6 cellular contexts compared by ENCODE assay signal in the genomic region with DNA sequence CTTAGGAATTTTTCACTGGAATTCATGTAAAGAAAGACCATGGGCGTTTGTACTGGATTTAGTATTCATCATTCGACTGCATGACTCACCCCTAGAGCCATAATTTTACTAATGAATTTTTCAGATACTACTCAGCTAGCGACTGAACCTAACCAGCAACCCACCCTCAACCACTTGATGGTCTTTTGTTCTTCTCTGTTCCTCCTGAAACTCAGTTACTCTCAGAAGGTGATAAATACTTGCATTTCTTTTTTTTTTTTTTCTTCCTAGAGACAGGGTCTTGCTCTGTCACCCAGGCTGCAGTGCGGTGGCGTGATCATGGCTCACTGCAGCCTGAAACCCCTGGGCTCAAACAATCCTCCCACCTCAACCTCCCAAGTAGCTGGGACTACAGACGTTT.
A peak's percentile ranks its signal among the peaks of the same experiment; 100 is the strongest.
DNase-seq lines count a peak whose midpoint lies in the region; ATAC-seq, FAIRE-seq and TF ChIP-seq lines count a peak whose summit lies in the region.
"Not testable (repeated sequence)": the region's sequence is repeated elsewhere in the genome, so short reads cannot be mapped to it uniquely, and the experiment has no call there.

No MANE protein-coding gene starts in this region.

- H3K4me1 ChIP-seq in OCI-LY7 (ENCODE audit: insufficient read depth, low read length, poor library complexity, severe bottlenecking) = peaks cover 79% of the 10 kb centered on the region

- CTCF ChIA-PET in GM10248 (lab: Yijun Ruan, JAX) = interaction anchor here (0.6 to 1.7 kb wide), 5 partner anchors 10 to 1490 kb away, joined by 3 to 5 read pairs (median 3); no protein-coding TSS in a partner anchor
- CTCF ChIA-PET in OCI-LY7 (lab: Charles Lee; ENCODE audit: unreplicated experiment) = not testable (repeated sequence)

- not testable (repeated sequence) for H3K4me2 ChIP-seq in OCI-LY7 (ENCODE audit: low read length)

- H3K9me3 ChIP-seq in OCI-LY7 (ENCODE audit: low read length) = peaks cover 12% of the 10 kb centered on the region; the same call in 1 of the 2 replicates

- not testable (repeated sequence) for H2AFZ ChIP-seq in OCI-LY7 (ENCODE audit: low read length)

- POLR2A ChIA-PET in GM10248 (lab: Yijun Ruan, JAX) = not testable (repeated sequence)
- POLR2A ChIA-PET in OCI-LY7 (lab: Charles Lee) = interaction anchor here (0.7 to 2.1 kb wide), 3 partner anchors 8 to 25 kb away, joined by 3 to 7 read pairs (median 5); no protein-coding TSS in a partner anchor

- H3K9me3 Mint-ChIP-seq in stimulated activated naive B cell treated with anti-CD40 and anti-IgM and Interleukin-4, amounts not matched to agents 10 μg/mL and 1 μg/mL and 100 μg/mL, for 72 hours = not testable (repeated sequence)

- not testable (repeated sequence) for H3K36me3 Mint-ChIP-seq in stimulated activated naive B cell treated with anti-CD40 and anti-IgM and Interleukin-4, amounts not matched to agents 10 μg/mL and 1 μg/mL and 100 μg/mL, for 72 hours

- H3K27me3 Mint-ChIP-seq in stimulated activated naive B cell treated with anti-CD40 and anti-IgM and Interleukin-4, amounts not matched to agents 10 μg/mL and 1 μg/mL and 100 μg/mL, for 72 hours = not testable (repeated sequence)

- peak; percentile 21 for DNase-seq in GM10248 (ENCODE audit: extremely low spot score)
- peak; percentile 3 for DNase-seq in GM12891 (ENCODE audit: insufficient read length, low spot score)
- peak; percentile 18 for DNase-seq in GM20000 (ENCODE audit: low spot score)
- not testable (repeated sequence) for DNase-seq in OCI-LY7 (ENCODE audit: low spot score); stimulated activated naive B cell treated with anti-CD40 and anti-IgM and Interleukin-4, amounts not matched to agents 10 μg/mL and 1 μg/mL and 100 μg/mL, for 72 hours

- TF ChIP-seq CTCF in GM10248 (IDR thresholded peaks at IDR 0.05; ENCODE audit: control extremely low read depth, extremely low read depth, low read depth, missing control alignments); GM20000 (IDR thresholded peaks at IDR 0.05; ENCODE audit: extremely low read depth, missing control alignments); OCI-LY7 (conservative IDR thresholded peaks at IDR 0.05; ENCODE audit: low read length): not testable (repeated sequence)

- H3K4me3 Mint-ChIP-seq in stimulated activated naive B cell treated with anti-CD40 and anti-IgM and Interleukin-4, amounts not matched to agents 10 μg/mL and 1 μg/mL and 100 μg/mL, for 72 hours = not testable (repeated sequence)

- intact Hi-C loops in OCI-LY7 (cut with micrococcal nuclease; ENCODE audit: unreplicated experiment) = not testable (repeated sequence)

- not testable (repeated sequence) for FAIRE-seq in GM12891 (lab: Jason Lieb, UNC)

- H3K9me2 ChIP-seq in OCI-LY7 (ENCODE audit: insufficient read depth, low read length) = not testable (repeated sequence)

- peak; percentile 53 for ATAC-seq in HG03159 (IDR thresholded peaks at IDR 0.05; ENCODE audit: unreplicated experiment)
- ATAC-seq in stimulated activated naive B cell treated with anti-CD40 and anti-IgM and Interleukin-4, amounts not matched to agents 10 μg/mL and 1 μg/mL and 100 μg/mL, for 72 hours (replicated peaks) = peak; percentile 64 to 68

- not testable (repeated sequence) for H3K4me3 ChIP-seq in OCI-LY7 (ENCODE audit: low read depth, low read length, poor library complexity, severe bottlenecking)

- peak overlapping the region; percentile 97 for H3K27ac ChIP-seq in OCI-LY7 (ENCODE audit: low read depth, low read length, poor library complexity, severe bottlenecking)

- not testable (repeated sequence) for TF ChIP-seq POLR2A in GM12891 (IDR thresholded peaks at IDR 0.05; ENCODE audit: low read depth, low read length)

- BruUV-seq in OCI-LY7 (replicated peaks; lab: Mats Ljungman, UMichigan) = not testable (repeated sequence)

- H3K4me1 Mint-ChIP-seq in stimulated activated naive B cell treated with anti-CD40 and anti-IgM and Interleukin-4, amounts not matched to agents 10 μg/mL and 1 μg/mL and 100 μg/mL, for 72 hours = not testable (repeated sequence)

- not testable (repeated sequence) for H4K20me1 ChIP-seq in OCI-LY7 (ENCODE audit: insufficient read depth, low read length)

- H3K79me2 ChIP-seq in OCI-LY7 (ENCODE audit: insufficient read depth, low read depth, low read length) = peaks cover 63% of the 10 kb centered on the region

- H3K27ac Mint-ChIP-seq in stimulated activated naive B cell treated with anti-CD40 and anti-IgM and Interleukin-4, amounts not matched to agents 10 μg/mL and 1 μg/mL and 100 μg/mL, for 72 hours = not testable (repeated sequence)

- H3K36me3 ChIP-seq in OCI-LY7 (ENCODE audit: insufficient read depth, low read length) = peaks cover 37% of the 10 kb centered on the region

TF ChIP-seq in GM12891, 5 proteins besides CTCF, POLR2A, EP300 and RAD21:
- peak; percentile 85 for TF ChIP-seq SPI1 (IDR thresholded peaks at IDR 0.05; ENCODE audit: low read depth, low read length)
